In genomic region chr19:8569066-8569761, GRCh38 we compare ENCODE assay signal across 8 cellular contexts. TPM values are rescaled to one million over a fixed set of nuclear protein-coding genes. Genes with fewer than 3 reads are reported as not detected.
DNase-seq lines count a peak whose midpoint lies in the region; ATAC-seq lines count a peak whose summit lies in the region.

No MANE protein-coding gene starts in this region.

- peak; percentile 54 for ATAC-seq in HG02840 (IDR thresholded peaks at IDR 0.05; ENCODE audit: low FRiP score, unreplicated experiment)

- DNase-seq in GM04503 (ENCODE audit: low read depth) (peak; percentile 85), RPMI7951 (ENCODE audit: low read depth) (peak; percentile 91), hepatic stellate cell (ENCODE audit: low spot score) (peak; percentile 93), occipital lobe (lab: John Stamatoyannopoulos, UW) (no peak), NCI-H446 treated with DMSO at 0.1 percent for 48 hours (lab: John Stamatoyannopoulos, UW) (no peak)
- DNase-seq in activated T-helper 9 cell treated with anti-CD3 and anti-CD28 coated beads, Interleukin-2, amount 50 U/mL, for 16 hours (ENCODE audit: low read depth): peak; percentile 49
- peak; percentile 26 for DNase-seq in stimulated activated CD8-positive, alpha-beta memory T cell treated with anti-CD3 and anti-CD28 coated beads, Interleukin-7, amount 100 ng/mL, for 24 hours (ENCODE audit: low read depth)

RNA-seq across cellular contexts. Expression of gene MYO1F, which starts 8.0 kb away (rescaled TPM):
- total RNA-seq in RPMI7951 (2014; rRNA removed; shearing (Covaris generic)): 0.36 and 0.49 TPM in 2 replicates
- total RNA-seq in occipital lobe: 1.7 TPM

RNA-seq across cellular contexts. Expression of gene ADAMTS10, which starts 41.3 kb away (rescaled TPM):
- total RNA-seq in RPMI7951 (2014; rRNA removed; shearing (Covaris generic)): not detected in 2 replicates
- total RNA-seq in occipital lobe: 46.0 TPM

RNA-seq across cellular contexts. Expression of gene ZNF414, which starts 55.2 kb away (rescaled TPM):
- total RNA-seq in RPMI7951 (2014; rRNA removed; shearing (Covaris generic)): 2.1 and 5.9 TPM in 2 replicates
- 1.6 TPM for total RNA-seq in occipital lobe

Comparison
In these comparisons a context has a peak if more than half of its experiments do, and no peak if none do; other contexts are left out.
1. DNase-seq: peak in GM04503 (single experiment), RPMI7951 (single experiment), activated T-helper 9 cell treated with anti-CD3 and anti-CD28 coated beads, Interleukin-2, amount 50 U/mL, for 16 hours (single experiment), hepatic stellate cell (single experiment) and stimulated activated CD8-positive, alpha-beta memory T cell treated with anti-CD3 and anti-CD28 coated beads, Interleukin-7, amount 100 ng/mL, for 24 hours (single experiment); none in occipital lobe (single experiment) and NCI-H446 treated with DMSO at 0.1 percent for 48 hours (single experiment).
2. RNA of gene ADAMTS10, which starts 41.3 kb away (total RNA-seq): 46.0 TPM in occipital lobe (single experiment); not detected in RPMI7951; every median in the first group is over 10 times any median in the second.